Comparison of ENCODE assay signal across 8 cellular contexts in the genomic region with DNA sequence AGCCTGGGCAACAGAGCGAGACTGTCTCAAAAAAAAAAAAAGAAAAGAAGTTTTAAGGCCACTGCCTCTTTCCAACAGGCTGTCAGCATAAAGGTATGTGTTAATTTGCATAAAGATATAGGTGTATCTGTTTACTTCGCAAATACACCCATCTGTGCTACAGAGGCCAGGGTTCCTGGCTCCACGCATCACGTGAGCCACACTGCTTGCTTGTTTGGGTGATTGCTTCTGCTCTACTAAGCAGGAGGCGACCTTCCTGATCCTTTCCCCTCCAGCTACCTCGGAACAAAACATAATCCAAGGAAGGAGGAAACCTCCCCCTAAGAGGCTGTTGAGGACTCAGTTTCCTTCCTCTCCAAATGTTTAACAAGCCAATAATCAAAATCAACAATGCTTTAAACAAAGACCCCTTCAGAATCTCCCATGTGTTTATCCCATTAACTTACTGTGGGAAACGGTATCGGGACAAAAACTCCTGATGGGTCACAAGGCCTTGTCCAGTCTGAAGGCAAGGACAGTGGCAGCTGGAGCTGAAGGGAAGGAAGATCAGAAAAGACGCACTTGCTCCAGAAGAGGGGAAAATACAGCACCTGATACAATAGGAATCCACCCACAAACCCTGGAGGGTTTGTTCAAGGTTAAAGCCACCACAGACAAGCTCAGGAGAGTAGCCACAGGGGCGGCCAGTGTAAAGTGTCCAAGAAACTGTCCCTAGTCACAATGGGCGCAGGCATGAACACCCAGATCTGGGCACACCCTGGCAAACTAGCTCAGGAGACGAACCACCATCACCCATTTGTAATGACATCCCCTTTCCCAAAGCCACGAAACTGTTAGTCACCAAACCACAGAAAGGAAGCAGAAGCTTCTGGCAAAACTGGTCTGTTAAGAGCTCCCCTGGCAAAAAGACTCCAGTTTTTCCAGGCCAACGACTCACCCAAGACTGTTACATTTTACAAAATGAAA. TPM values are rescaled to one million over a fixed set of nuclear protein-coding genes. Genes with fewer than 3 reads are reported as not detected.
DNase-seq lines count a peak whose midpoint lies in the region; ATAC-seq and TF ChIP-seq lines count a peak whose summit lies in the region.

No MANE protein-coding gene starts in this region.

- 66% methylated on average over 14 of the region's 14 CpGs for WGBS in SK-N-SH (ENCODE audit: low lambda C conversion rate)

- POLR2A ChIA-PET in SK-N-SH (lab: Yijun Ruan, JAX) = interaction anchor here (0.6 kb wide), 1 partner anchor 12 kb away, joined by 3 read pairs; no protein-coding TSS in a partner anchor

- DNase-seq in HK-2 (ENCODE audit: unreplicated experiment) = peak; percentile 52
- no peak for DNase-seq in SK-N-SH
- peak; percentile 90 to 96 for DNase-seq in foreskin keratinocyte
- DNase-seq in gastrocnemius medialis = no peak
- no peak for DNase-seq in effector CD4-positive, alpha-beta T cell
- no peak for DNase-seq in NCI-H146 (lab: John Stamatoyannopoulos, UW)
- no peak for DNase-seq in NCI-H1436 treated with DMSO at 0.1 percent for 48 hours (lab: John Stamatoyannopoulos, UW)

- H3K9me3 ChIP-seq in SK-N-SH = no peaks in the 10 kb centered on the region
- H3K9me3 ChIP-seq in gastrocnemius medialis = no peaks in the 10 kb centered on the region

- CTCF ChIA-PET in SK-N-SH (lab: Yijun Ruan, JAX) = interaction anchor here (0.6 to 5.5 kb wide), 6 partner anchors 8 to 537 kb away, joined by 3 to 31 read pairs (median 3); a partner anchor contains a TSS

- peak in 1 of 2 experiments; percentile 81; a peak in 2 of 4 replicates for TF ChIP-seq EP300 in SK-N-SH (IDR thresholded peaks at IDR 0.05; ENCODE audit: borderline replicate concordance in 1 of 2, low read depth in 1 of 2, low read length in 1 of 2)

- no peaks in the 10 kb centered on the region for H3K9me2 ChIP-seq in SK-N-SH

- H4K20me1 ChIP-seq in SK-N-SH (ENCODE audit: insufficient read depth) = no peaks in the 10 kb centered on the region

- TF ChIP-seq RAD21 in SK-N-SH (IDR thresholded peaks at IDR 0.05; ENCODE audit: low read length) = no peak

- H3K36me3 ChIP-seq in SK-N-SH (replicated peaks in 1 of 2; ENCODE audit: control insufficient read depth in 1 of 2, insufficient read depth in 2 of 2, low read length in 1 of 2) (no peaks in the 10 kb centered on the region), gastrocnemius medialis (no peaks in the 10 kb centered on the region)

- H3F3A ChIP-seq in SK-N-SH (replicated peaks; ENCODE audit: insufficient read depth) = peaks cover 33% of the 10 kb centered on the region

- H3K9ac ChIP-seq in SK-N-SH = peak overlapping the region; percentile 50; the same call in 1 of the 2 replicates

- H3K27me3 ChIP-seq in SK-N-SH (ENCODE audit: insufficient read depth) = no peaks in the 10 kb centered on the region
- H3K27me3 ChIP-seq in foreskin keratinocyte = no peaks in the 10 kb centered on the region
- H3K27me3 ChIP-seq in gastrocnemius medialis = no peaks in the 10 kb centered on the region

- peaks cover 23% of the 10 kb centered on the region for H3K79me2 ChIP-seq in SK-N-SH (ENCODE audit: insufficient read depth)

- H3K27ac ChIP-seq in SK-N-SH (ENCODE audit: low read depth in 2 of 2, low read length in 1 of 2) = peak overlapping the region; percentile 54 to 83
- H3K27ac ChIP-seq in foreskin keratinocyte = peak overlapping the region; percentile 88
- peak overlapping the region; percentile 62 to 73 (median 68) for H3K27ac ChIP-seq in gastrocnemius medialis

- peaks cover 17 to 39% of the 10 kb centered on the region in 2 experiments for H3K4me1 ChIP-seq in SK-N-SH (ENCODE audit: control insufficient read depth in 1 of 2, insufficient read depth in 2 of 2, low read depth in 1 of 2, low read length in 1 of 2)
- peaks cover 39% of the 10 kb centered on the region for H3K4me1 ChIP-seq in foreskin keratinocyte
- H3K4me1 ChIP-seq in gastrocnemius medialis = peaks cover 16 to 24% of the 10 kb centered on the region in 2 donors

- intact Hi-C loops in gastrocnemius medialis (cut with DNase I; ENCODE audit: low total_unique reads) = no loop called here

- ATAC-seq in foreskin keratinocyte = peak; percentile 61
- ATAC-seq in gastrocnemius medialis = peak in 1 of 2 donors; percentile 9
- ATAC-seq in GM18909 (IDR thresholded peaks at IDR 0.05; ENCODE audit: poor library complexity, unreplicated experiment) = no peak

- peak overlapping the region in 1 of 2 experiments; percentile 20; a peak in 2 of 4 replicates for H3K4me3 ChIP-seq in SK-N-SH (ENCODE audit: low read depth in 2 of 2, low read length in 1 of 2)
- H3K4me3 ChIP-seq in gastrocnemius medialis = no peak overlapping the region

- TF ChIP-seq CTCF in SK-N-SH (IDR thresholded peaks at IDR 0.05) = no peak
- no peak for TF ChIP-seq CTCF in foreskin keratinocyte (conservative IDR thresholded peaks at IDR 0.05)
- TF ChIP-seq CTCF in gastrocnemius medialis (IDR thresholded peaks at IDR 0.05 in 4 of 5, conservative IDR thresholded peaks at IDR 0.05 in 1 of 5) = no peak

- H2AFZ ChIP-seq in SK-N-SH (ENCODE audit: low read depth) = peak overlapping the region; percentile 32; the same call in 1 of the 2 replicates

- in situ Hi-C loops in gastrocnemius medialis (cut with MboI; ENCODE audit: low sequenced_read_pairs in 4 of 4) = no loop called here

- peak overlapping the region; percentile 70 for H3K4me2 ChIP-seq in SK-N-SH

- TF ChIP-seq POLR2A in gastrocnemius medialis (IDR thresholded peaks at IDR 0.05) = no peak

TF ChIP-seq in SK-N-SH, 30 proteins besides CTCF, POLR2A, EP300 and RAD21 (continues in another document):
- TF ChIP-seq MEF2A (IDR thresholded peaks at IDR 0.05; ENCODE audit: borderline replicate concordance, low read depth) (peak; percentile 40; the same call in 1 of the 2 replicates), RFX5 (IDR thresholded peaks at IDR 0.05; ENCODE audit: low read length) (no peak), CHD2 (IDR thresholded peaks at IDR 0.05; ENCODE audit: low read length, partially characterized antibody) (no peak), JUND (IDR thresholded peaks at IDR 0.05) (peak; percentile 74; the same call in 1 of the 2 replicates), FOSL2 (IDR thresholded peaks at IDR 0.05; ENCODE audit: borderline replicate concordance, low read depth) (peak; percentile 77; the same call in 1 of the 2 replicates), TEAD4 (IDR thresholded peaks at IDR 0.05; ENCODE audit: borderline replicate concordance, insufficient read depth) (peak; percentile 20; the same call in 1 of the 2 replicates), TCF12 (IDR thresholded peaks at IDR 0.05) (peak; percentile 81), SMC3 (IDR thresholded peaks at IDR 0.05; ENCODE audit: low read depth, low read length) (no peak), POLR2AphosphoS5 (IDR thresholded peaks at IDR 0.05; ENCODE audit: low read depth, low read length) (no peak; the same call in 1 of the 2 replicates)
- TF ChIP-seq, protein P1, sequence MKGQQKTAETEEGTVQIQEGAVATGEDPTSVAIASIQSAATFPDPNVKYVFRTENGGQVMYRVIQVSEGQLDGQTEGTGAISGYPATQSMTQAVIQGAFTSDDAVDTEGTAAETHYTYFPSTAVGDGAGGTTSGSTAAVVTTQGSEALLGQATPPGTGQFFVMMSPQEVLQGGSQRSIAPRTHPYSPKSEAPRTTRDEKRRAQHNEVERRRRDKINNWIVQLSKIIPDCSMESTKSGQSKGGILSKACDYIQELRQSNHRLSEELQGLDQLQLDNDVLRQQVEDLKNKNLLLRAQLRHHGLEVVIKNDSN (IDR thresholded peaks at IDR 0.05; ENCODE audit: borderline replicate concordance, low read depth) = no peak
- TF ChIP-seq, protein P2, sequence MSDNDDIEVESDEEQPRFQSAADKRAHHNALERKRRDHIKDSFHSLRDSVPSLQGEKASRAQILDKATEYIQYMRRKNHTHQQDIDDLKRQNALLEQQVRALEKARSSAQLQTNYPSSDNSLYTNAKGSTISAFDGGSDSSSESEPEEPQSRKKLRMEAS (IDR thresholded peaks at IDR 0.05; ENCODE audit: low read depth) = peak; percentile 62
- TF ChIP-seq, protein P3, sequence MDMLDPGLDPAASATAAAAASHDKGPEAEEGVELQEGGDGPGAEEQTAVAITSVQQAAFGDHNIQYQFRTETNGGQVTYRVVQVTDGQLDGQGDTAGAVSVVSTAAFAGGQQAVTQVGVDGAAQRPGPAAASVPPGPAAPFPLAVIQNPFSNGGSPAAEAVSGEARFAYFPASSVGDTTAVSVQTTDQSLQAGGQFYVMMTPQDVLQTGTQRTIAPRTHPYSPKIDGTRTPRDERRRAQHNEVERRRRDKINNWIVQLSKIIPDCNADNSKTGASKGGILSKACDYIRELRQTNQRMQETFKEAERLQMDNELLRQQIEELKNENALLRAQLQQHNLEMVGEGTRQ (IDR thresholded peaks at IDR 0.05; ENCODE audit: borderline replicate concordance, low read depth, low read length) = no peak

RNA-seq across cellular contexts. Expression of a gene that starts 17.2 kb away (rescaled TPM):
- 40.2 and 57.6 TPM in 2 replicates for polyA plus RNA-seq in SK-N-SH (2012; rRNA removed)
- polyA plus RNA-seq in SK-N-SH (2012; cell fraction: cytosol; rRNA removed) = 29.3 and 41.4 TPM in 2 replicates
- 15.9 and 25.4 TPM in 2 replicates for polyA plus RNA-seq in SK-N-SH (2012; cell fraction: nucleus; rRNA removed)
- 136 and 150 TPM in 2 replicates for total RNA-seq in foreskin keratinocyte
- 163 and 183 TPM in 2 replicates for polyA plus RNA-seq in foreskin keratinocyte
- total RNA-seq in gastrocnemius medialis = 10 to 100 TPM; 10.3 to 13.2 (median 10.4) TPM

RNA-seq across cellular contexts. Expression of a gene that starts 50.3 kb away (rescaled TPM):
- polyA plus RNA-seq in SK-N-SH (2012; rRNA removed) (9.6 and 10.2 TPM in 2 replicates), foreskin keratinocyte (23.6 and 26.4 TPM in 2 replicates)
- 15.2 and 20.7 TPM in 2 replicates for polyA plus RNA-seq in SK-N-SH (2012; cell fraction: cytosol; rRNA removed)
- polyA plus RNA-seq in SK-N-SH (2012; cell fraction: nucleus; rRNA removed) = 3.3 and 5.5 TPM in 2 replicates
- total RNA-seq in foreskin keratinocyte (34.9 and 35.8 TPM in 2 replicates), gastrocnemius medialis (10 to 100 TPM in 3 of 4 donors, 1 to 10 TPM in 1; 9.4 to 21.7 (median 19.4) TPM)

RNA-seq across cellular contexts. Expression of a gene that starts 50.4 kb away (rescaled TPM):
- polyA plus RNA-seq in SK-N-SH (2012; rRNA removed) (7.0 and 8.7 TPM in 2 replicates), foreskin keratinocyte (6.7 and 7.8 TPM in 2 replicates)
- polyA plus RNA-seq in SK-N-SH (2012; cell fraction: cytosol; rRNA removed) = 8.3 and 8.7 TPM in 2 replicates
- 6.6 and 8.1 TPM in 2 replicates for polyA plus RNA-seq in SK-N-SH (2012; cell fraction: nucleus; rRNA removed)
- total RNA-seq in foreskin keratinocyte (9.1 and 10.0 TPM in 2 replicates), gastrocnemius medialis (10 to 100 TPM in 1 of 4 donors, 1 to 10 TPM in 3; 5.6 to 12.4 (median 8.8) TPM)

Comparison
In these comparisons a context has a peak if more than half of its experiments do, and no peak if none do; other contexts are left out.
1. DNase-seq: peak in HK-2 (single experiment) and foreskin keratinocyte (2 of 2); none in SK-N-SH (single experiment), gastrocnemius medialis (0 of 2), effector CD4-positive, alpha-beta T cell (single experiment), NCI-H146 (single experiment) and NCI-H1436 treated with DMSO at 0.1 percent for 48 hours (single experiment).
2. Peak in every context shown above with its lines, with median percentiles within 50 percentile points of each other: H3K27ac ChIP-seq.